In genomic region chr20:62846528-62846890, GRCh38 we compare ENCODE assay signal across 26 cellular contexts. TPM values are rescaled to one million over a fixed set of nuclear protein-coding genes. Genes with fewer than 3 reads are reported as not detected.
"Had no signal": no experiment of that assay in that cellular context is flagged by ENCODE, and none has a peak within 500 bp of the region (broad histone marks: within the 10 kb centered on the region; RNA-seq: fewer than 3 reads in every experiment).

No MANE protein-coding gene starts in this region.

- H3K4me3 Mint-ChIP-seq: dendritic cell treated with granulocyte-macrophage colony-stimulating factor and Interleukin-4, amounts not matched to agents 40 ng/mL and 50 ng/mL, for 4 days; nephron; neural progenitor cell; stimulated activated effector memory CD8-positive, alpha-beta T cell treated with anti-CD3 and anti-CD28 coated beads, Interleukin-12 subunit alpha, Interleukin-12 subunit beta, amount 100 ng/mL, for 72 hours; stimulated activated naive CD8-positive, alpha-beta T cell treated with anti-CD3 and anti-CD28 coated beads, Interleukin-15, Interleukin-2, amounts not matched to agents 100 ng/mL and 50 ng/mL, for 24 hours had no signal

- H3K4me3 ChIP-seq: colonic mucosa, esophagus muscularis mucosa, gastroesophageal sphincter, heart right ventricle, left lung, neural progenitor cell, right lobe of liver, thoracic aorta, tibial nerve, upper lobe of left lung had no signal

- H3K4me1 Mint-ChIP-seq: neural progenitor cell; stimulated activated effector memory CD8-positive, alpha-beta T cell treated with anti-CD3 and anti-CD28 coated beads, Interleukin-12 subunit alpha, Interleukin-12 subunit beta, amount 100 ng/mL, for 72 hours had no signal

- H3K9ac ChIP-seq: neural progenitor cell, parathyroid adenoma had no signal

- H3K27me3 Mint-ChIP-seq: dendritic cell treated with granulocyte-macrophage colony-stimulating factor and Interleukin-4, amounts not matched to agents 40 ng/mL and 50 ng/mL, for 4 days; progenitor cell of endocrine pancreas; stimulated activated naive CD8-positive, alpha-beta T cell treated with anti-CD3 and anti-CD28 coated beads, Interleukin-15, Interleukin-2, amounts not matched to agents 100 ng/mL and 50 ng/mL, for 24 hours had no signal

- H3K27ac ChIP-seq: colonic mucosa, esophagus muscularis mucosa, foreskin keratinocyte, gastroesophageal sphincter, heart right ventricle, left lung, neural progenitor cell, parathyroid adenoma, right lobe of liver, thoracic aorta, upper lobe of left lung had no signal

- H3K27me3 ChIP-seq: colonic mucosa, esophagus muscularis mucosa, foreskin keratinocyte, gastroesophageal sphincter, heart right ventricle, left lung, neural progenitor cell, right lobe of liver, tibial nerve, upper lobe of left lung had no signal

- H3K36me3 ChIP-seq: colonic mucosa, neural progenitor cell, right lobe of liver, thoracic aorta had no signal

- H3K9me3 ChIP-seq: colonic mucosa, esophagus muscularis mucosa, gastroesophageal sphincter, heart right ventricle, left lung, right lobe of liver, thoracic aorta, tibial nerve, upper lobe of left lung had no signal

- H3K9me3 Mint-ChIP-seq: dendritic cell treated with granulocyte-macrophage colony-stimulating factor and Interleukin-4, amounts not matched to agents 40 ng/mL and 50 ng/mL, for 4 days; nephron; neural progenitor cell; stimulated activated effector memory CD8-positive, alpha-beta T cell treated with anti-CD3 and anti-CD28 coated beads, Interleukin-12 subunit alpha, Interleukin-12 subunit beta, amount 100 ng/mL, for 72 hours; stimulated activated naive CD8-positive, alpha-beta T cell treated with anti-CD3 and anti-CD28 coated beads, Interleukin-15, Interleukin-2, amounts not matched to agents 100 ng/mL and 50 ng/mL, for 24 hours had no signal

- H3K27ac Mint-ChIP-seq: dendritic cell treated with granulocyte-macrophage colony-stimulating factor and Interleukin-4, amounts not matched to agents 40 ng/mL and 50 ng/mL, for 4 days; neural progenitor cell; progenitor cell of endocrine pancreas; stimulated activated effector memory CD8-positive, alpha-beta T cell treated with anti-CD3 and anti-CD28 coated beads, Interleukin-12 subunit alpha, Interleukin-12 subunit beta, amount 100 ng/mL, for 72 hours; stimulated activated naive CD8-positive, alpha-beta T cell treated with anti-CD3 and anti-CD28 coated beads, Interleukin-15, Interleukin-2, amounts not matched to agents 100 ng/mL and 50 ng/mL, for 24 hours had no signal

- H3K4me1 ChIP-seq: colonic mucosa, esophagus muscularis mucosa, foreskin keratinocyte, gastroesophageal sphincter, heart right ventricle, left lung, neural progenitor cell, parathyroid adenoma, right lobe of liver, upper lobe of left lung had no signal

- ATAC-seq: foreskin keratinocyte; gastroesophageal sphincter; left lung; right lobe of liver; stimulated activated effector memory CD8-positive, alpha-beta T cell treated with anti-CD3 and anti-CD28 coated beads, Interleukin-12 subunit alpha, Interleukin-12 subunit beta, amount 100 ng/mL, for 72 hours had no signal

- H3K4me2 ChIP-seq: neural progenitor cell had no signal

- DNase-seq: colonic mucosa; effector memory CD4-positive, alpha-beta T cell; foreskin keratinocyte; left cardiac atrium; left lung; mammary epithelial cell; mesendoderm; right lobe of liver; small intestine; stimulated activated CD4-positive, alpha-beta T cell treated with anti-CD3 and anti-CD28 coated beads, Interleukin-2, amount 100 ng/mL, for 24 hours; stimulated activated CD4-positive, alpha-beta T cell treated with anti-CD3 and anti-CD28 coated beads, Interleukin-4, amount 100 ng/mL, for 24 hours; upper lobe of left lung had no signal

RNA-seq across cellular contexts. Expression of gene COL9A3, which starts 29.7 kb away (rescaled TPM):
- total RNA-seq: mononuclear cell, osteoblast had no signal
